Comparison of ENCODE assay signal across 22 cellular contexts in the genomic region with DNA sequence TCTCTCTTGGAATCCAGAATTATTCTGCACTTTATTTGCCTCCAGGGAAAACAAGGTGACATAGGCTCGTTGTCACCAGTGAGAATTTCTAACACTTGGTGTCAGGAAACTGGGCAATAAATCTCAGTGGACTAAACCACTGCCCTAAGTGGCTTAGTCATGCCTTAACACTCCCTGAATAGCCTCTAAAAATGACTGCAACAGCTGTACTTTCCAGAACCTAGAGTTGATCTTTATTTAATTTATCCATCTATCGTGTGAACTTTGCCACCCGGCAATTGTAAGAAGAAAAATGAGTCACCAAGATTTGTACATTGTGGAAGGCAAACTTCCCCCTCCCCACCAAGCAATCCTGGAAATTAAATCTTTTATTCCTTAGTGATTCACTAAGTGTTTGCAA. TPM values are rescaled to one million over a fixed set of nuclear protein-coding genes. Genes with fewer than 3 reads are reported as not detected.
DNase-seq lines count a peak whose midpoint lies in the region; TF ChIP-seq lines count a peak whose summit lies in the region.
"Had no signal": no experiment of that assay in that cellular context is flagged by ENCODE, and none has a peak within 500 bp of the region (broad histone marks: within the 10 kb centered on the region; RNA-seq: fewer than 3 reads in every experiment).

No MANE protein-coding gene starts in this region.

- H3K27me3 ChIP-seq in brain microvascular endothelial cell (replicated peaks): no peaks in the 10 kb centered on the region
- H3K27me3 ChIP-seq: MG63 had no signal

- in situ Hi-C loops in brain microvascular endothelial cell (cut with HindIII; ENCODE audit: low pct_ligation_motif_present, low sequenced_read_pairs) (no loop called here), GM13977 (cut with MboI; ENCODE audit: low pct_unique_long_range_greater_than_20kb, low sequenced_read_pairs, unreplicated experiment) (no loop called here)

- H3K36me3 ChIP-seq in brain microvascular endothelial cell (replicated peaks): no peaks in the 10 kb centered on the region
- H3K36me3 ChIP-seq: MG63 had no signal

- H3K27ac ChIP-seq in brain microvascular endothelial cell: no peak overlapping the region
- H3K27ac ChIP-seq: C4-2B, KMS-11, RWPE1 had no signal

- H3K4me3 ChIP-seq in skeletal muscle cell (ENCODE audit: low read depth, low read length) (no peak overlapping the region), brain microvascular endothelial cell (ENCODE audit: low read depth, low read length) (no peak overlapping the region)
- H3K4me3 ChIP-seq: MG63 had no signal

- TF ChIP-seq CTCF in brain microvascular endothelial cell (IDR thresholded peaks at IDR 0.05; ENCODE audit: low read depth, low read length, missing control alignments) (no peak), GM13977 (IDR thresholded peaks at IDR 0.05; ENCODE audit: extremely low read depth, insufficient read depth, missing control alignments) (no peak)

- DNase-seq in H4 (ENCODE audit: low spot score): peak; percentile 87
- DNase-seq in NCI-H460 (ENCODE audit: extremely low read depth, low read depth): peak; percentile 85
- peak; percentile 42 for DNase-seq in astrocyte of the hippocampus (ENCODE audit: low read depth, low spot score)
- peak; percentile 4 for DNase-seq in skeletal muscle cell (ENCODE audit: low read depth)
- DNase-seq in islet precursor cell: no peak
- no peak for DNase-seq in midbrain (lab: John Stamatoyannopoulos, UW)
- DNase-seq in brain microvascular endothelial cell: no peak
- no peak for DNase-seq in GM13977 (ENCODE audit: low spot score)
- DNase-seq: COR-L47, MG63, NCI-H1092 treated with DMSO at 0.1 percent for 48 hours, NCI-H1694, NCI-H2107, NCI-H345, NCI-H526 treated with DMSO at 0.1 percent for 48 hours, OCI-M1, SW 1271 had no signal

RNA-seq across cellular contexts. Expression of a gene that starts 47.1 kb away (rescaled TPM):
- 0.70 TPM in 1 of 2 replicates, not detected in the other for total RNA-seq in H4 (2014; rRNA removed; shearing (Covaris generic))
- 1.1 and 2.4 TPM in 2 replicates for total RNA-seq in NCI-H460 (2014; rRNA removed; shearing (Covaris generic))
- polyA plus RNA-seq in NCI-H460 (2014; cell fraction: nucleus; rRNA removed): 0.33 and 0.81 TPM in 2 replicates
- total RNA-seq: HepG2, SK-MEL-5 had no signal
- polyA plus RNA-seq: HepG2 had no signal

Comparison
In these comparisons a context has a peak if more than half of its experiments do, and no peak if none do; other contexts are left out.
1. DNase-seq: peak in H4 (single experiment), NCI-H460 (single experiment), astrocyte of the hippocampus (single experiment) and skeletal muscle cell (single experiment); none in islet precursor cell (single experiment), midbrain (single experiment), brain microvascular endothelial cell (single experiment) and GM13977 (single experiment).